ENCODE assay signal across 23 cellular contexts in the genomic region with DNA sequence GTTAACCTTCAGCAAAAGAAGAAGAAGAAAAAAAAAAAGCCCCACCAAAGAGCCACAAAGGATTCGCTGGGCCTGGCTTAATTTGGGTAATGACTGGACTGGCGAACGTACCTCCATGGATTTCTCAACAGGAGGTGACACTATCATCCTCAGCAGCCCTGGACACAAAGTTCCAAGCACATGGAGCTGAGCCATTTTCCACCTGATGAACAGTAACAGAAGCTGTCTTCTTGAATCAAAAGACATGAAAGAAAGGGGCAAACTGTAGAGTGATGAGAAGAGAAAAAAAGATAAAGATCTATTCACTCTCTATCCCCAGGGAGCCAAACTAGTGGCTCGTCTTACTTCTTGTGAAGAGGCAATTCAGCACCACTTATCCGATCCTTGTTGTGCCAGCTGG.
DNase-seq lines count a peak whose midpoint lies in the region.
"Had no signal": no experiment of that assay in that cellular context is flagged by ENCODE, and none has a peak within 500 bp of the region (broad histone marks: within the 10 kb centered on the region; RNA-seq: fewer than 3 reads in every experiment).

No MANE protein-coding gene starts in this region.

- no CpG with 5 or more reads among the region's 5 CpGs for WGBS in mesendoderm (ENCODE audit: extremely low coverage, insufficient coverage, low lambda C conversion rate)

- no peak overlapping the region for H2BK15ac ChIP-seq in mesendoderm (replicated peaks; ENCODE audit: low read depth)

- no peak overlapping the region for H4K5ac ChIP-seq in mesendoderm (ENCODE audit: low read length)

- no peaks in the 10 kb centered on the region for H3K27me3 ChIP-seq in mesendoderm (ENCODE audit: insufficient read depth, low read length, poor library complexity)
- H3K27me3 ChIP-seq: BLaER1 treated with 17β-estradiol and CSF1 and Interleukin-3, amounts not matched to agents 10 nM and 100 nM had no signal

- DNase-seq in NCI-H1417 (lab: John Stamatoyannopoulos, UW) = peak in 2 of 3 experiments; percentile 65 to 77
- no peak for DNase-seq in NCI-H1417 treated with DMSO at 0.1 percent for 48 hours (lab: John Stamatoyannopoulos, UW)
- peak; percentile 91 for DNase-seq in NCI-H2227 treated with DMSO at 0.1 percent for 48 hours (lab: John Stamatoyannopoulos, UW)
- DNase-seq in mesendoderm = peak; percentile 16
- DNase-seq in effector CD8-positive, alpha-beta T cell (lab: John Stamatoyannopoulos, UW) = no peak
- DNase-seq in NOMO-1 (lab: John Stamatoyannopoulos, UW; ENCODE audit: unreplicated experiment in 2 of 2) = no peak
- DNase-seq in stimulated activated CD4-positive, alpha-beta T cell treated with anti-CD3 and anti-CD28 coated beads, Interleukin-15, amount 100 ng/mL, for 24 hours = no peak
- DNase-seq: CD4-positive, alpha-beta T cell; DND-41; GOT3; HFFc6; MM.1S; NCI-H146; NCI-H2029 treated with DMSO at 0.1 percent for 48 hours; NCI-H2171; NCI-H774; PC-3; SJCRH30; T-cell had no signal

- no peaks in the 10 kb centered on the region for H3K4me1 ChIP-seq in mesendoderm (ENCODE audit: control insufficient read depth, low read depth, low read length)
- H3K4me1 ChIP-seq: SJCRH30 had no signal

- no peak overlapping the region for H3K4ac ChIP-seq in mesendoderm (ENCODE audit: low read depth, low read length)

- H3K79me1 ChIP-seq in mesendoderm (ENCODE audit: low read length) = no peaks in the 10 kb centered on the region

- H4K8ac ChIP-seq in mesendoderm (ENCODE audit: low read depth, low read length) = no peak overlapping the region

- no peaks in the 10 kb centered on the region for H3K79me2 ChIP-seq in mesendoderm (ENCODE audit: control insufficient read depth, insufficient read depth, low read length)

- no peak overlapping the region for H3K9ac ChIP-seq in mesendoderm (ENCODE audit: low read length)
- H3K9ac ChIP-seq: BLaER1 treated with 17β-estradiol and CSF1 and Interleukin-3, amounts not matched to agents 10 nM and 100 nM; KMS-11 had no signal

- H3K18ac ChIP-seq in mesendoderm (ENCODE audit: low read length) = no peak overlapping the region

- H3K23ac ChIP-seq in mesendoderm (ENCODE audit: low read length) = no peak overlapping the region

- H3K4me3 ChIP-seq in mesendoderm (ENCODE audit: low read length) = no peak overlapping the region
- H3K4me3 ChIP-seq: BLaER1 treated with 17β-estradiol and CSF1 and Interleukin-3, amounts not matched to agents 10 nM and 100 nM; HAP-1; SJCRH30 had no signal

- no peak overlapping the region for H2AK5ac ChIP-seq in mesendoderm (ENCODE audit: low read length)

- no peak overlapping the region for H2BK5ac ChIP-seq in mesendoderm (ENCODE audit: low read length)

- H3K27ac ChIP-seq in mesendoderm (ENCODE audit: low read depth, low read length) = no peak overlapping the region
- H3K27ac ChIP-seq: BLaER1 treated with 17β-estradiol and CSF1 and Interleukin-3, amounts not matched to agents 10 nM and 100 nM; HL-60; KMS-11; SJCRH30 had no signal

- H3K56ac ChIP-seq in mesendoderm (ENCODE audit: low read length) = no peak overlapping the region

- no peaks in the 10 kb centered on the region for H3K36me3 ChIP-seq in mesendoderm (ENCODE audit: control insufficient read depth, insufficient read depth, low read length)
- H3K36me3 ChIP-seq: BLaER1 treated with 17β-estradiol and CSF1 and Interleukin-3, amounts not matched to agents 10 nM and 100 nM; HAP-1; SJCRH30 had no signal

- H2BK120ac ChIP-seq in mesendoderm (ENCODE audit: low read depth, low read length) = no peak overlapping the region

- H3K4me2 ChIP-seq in mesendoderm (ENCODE audit: low read length) = no peak overlapping the region
- H3K4me2 ChIP-seq: BLaER1 treated with 17β-estradiol and CSF1 and Interleukin-3, amounts not matched to agents 10 nM and 100 nM; KMS-11 had no signal

Comparison
In these comparisons a context has a peak if more than half of its experiments do, and no peak if none do; other contexts are left out.
1. DNase-seq: peak in NCI-H1417 (2 of 3), NCI-H2227 treated with DMSO at 0.1 percent for 48 hours (single experiment) and mesendoderm (single experiment); none in NCI-H1417 treated with DMSO at 0.1 percent for 48 hours (single experiment), effector CD8-positive, alpha-beta T cell (single experiment), NOMO-1 (0 of 2) and stimulated activated CD4-positive, alpha-beta T cell treated with anti-CD3 and anti-CD28 coated beads, Interleukin-15, amount 100 ng/mL, for 24 hours (single experiment).